In genomic region chr5:74127377-74128338, GRCh38 we compare ENCODE assay signal across 8 cellular contexts.
DNase-seq lines count a peak whose midpoint lies in the region; ATAC-seq and TF ChIP-seq lines count a peak whose summit lies in the region.

No MANE protein-coding gene starts in this region.

- intact Hi-C loops in MCF 10A (cut with micrococcal nuclease): loop anchor here (5.0 to 10.0 kb wide), 2 partner anchors 225 to 517 kb away; partner anchors contain the start of gene ENC1
- intact Hi-C loops in lower lobe of right lung (cut with DNase I): no loop called here

- no peaks in the 10 kb centered on the region for H3K36me3 ChIP-seq in lower lobe of right lung

- H3K36me3 Mint-ChIP-seq in MCF 10A (ENCODE audit: insufficient read depth, unreplicated experiment): no peaks in the 10 kb centered on the region

- no peak overlapping the region for H3K27ac ChIP-seq in lower lobe of right lung

- POLR2A ChIA-PET in MCF 10A (lab: Yijun Ruan, JAX): interaction anchor here (1.0 kb wide), 1 partner anchor 513 kb away, joined by 5 read pairs; the partner anchor contains the start of gene ENC1

- no peak overlapping the region for H3K27ac Mint-ChIP-seq in MCF 10A (ENCODE audit: low read depth, unreplicated experiment)

- peak overlapping the region; percentile 30 for H3K4me3 Mint-ChIP-seq in MCF 10A (ENCODE audit: unreplicated experiment)

- no peaks in the 10 kb centered on the region for H3K9me3 Mint-ChIP-seq in MCF 10A (ENCODE audit: unreplicated experiment)

- BruUV-seq in MCF 10A (replicated peaks; lab: Mats Ljungman, UMichigan): no TSS peak

- peak; percentile 27 for DNase-seq in AG20443 (ENCODE audit: low spot score)
- DNase-seq in M059J (ENCODE audit: low read depth): peak; percentile 54
- peak; percentile 40 for DNase-seq in MCF 10A (ENCODE audit: unreplicated experiment)
- no peak for DNase-seq in lower lobe of right lung
- no peak for DNase-seq in 8988T
- no peak for DNase-seq in mesenteric fat pad (ENCODE audit: low spot score)

- H3K27me3 Mint-ChIP-seq in MCF 10A (ENCODE audit: insufficient read depth, unreplicated experiment): no peaks in the 10 kb centered on the region

- TF ChIP-seq CTCF in MCF 10A (IDR thresholded peaks at IDR 0.05; ENCODE audit: unreplicated experiment) (peak; percentile 21), lower lobe of right lung (IDR thresholded peaks at IDR 0.05) (peak; percentile 35)

- no peaks in the 10 kb centered on the region for H3K27me3 ChIP-seq in lower lobe of right lung (ENCODE audit: low read depth)

- ATAC-seq in lower lobe of right lung (peak in 1 of 2 donors; percentile 80), HG03571 (IDR thresholded peaks at IDR 0.05; ENCODE audit: unreplicated experiment) (no peak), HG03439 (IDR thresholded peaks at IDR 0.05; ENCODE audit: unreplicated experiment) (no peak)

- no peaks in the 10 kb centered on the region for H3K9me3 ChIP-seq in lower lobe of right lung

- H3K4me3 ChIP-seq in lower lobe of right lung: no peak overlapping the region

- H3K4me1 Mint-ChIP-seq in MCF 10A (ENCODE audit: insufficient read depth, unreplicated experiment): peaks cover 7% of the 10 kb centered on the region

- CTCF ChIA-PET in MCF 10A (lab: Yijun Ruan, JAX): interaction anchor here (0.5 to 1.4 kb wide), 7 partner anchors 11 to 515 kb away, joined by 3 to 6 read pairs (median 3); no protein-coding TSS in a partner anchor

- H3K4me1 ChIP-seq in lower lobe of right lung: peaks cover 10% of the 10 kb centered on the region

Comparison
In these comparisons a context has a peak if more than half of its experiments do, and no peak if none do; other contexts are left out.
1. DNase-seq: peak in AG20443 (single experiment), M059J (single experiment) and MCF 10A (single experiment); none in lower lobe of right lung (single experiment), 8988T (single experiment) and mesenteric fat pad (single experiment).